In genomic region chr2:80370375-80371009, GRCh38 we compare ENCODE assay signal across 1 cellular context.
TF ChIP-seq lines count a peak whose summit lies in the region.

No MANE protein-coding gene starts in this region.

TF ChIP-seq in K562, 482 proteins besides CTCF, POLR2A, EP300 and RAD21 (continued from another document and continues in another):
- TF ChIP-seq, protein P1, sequence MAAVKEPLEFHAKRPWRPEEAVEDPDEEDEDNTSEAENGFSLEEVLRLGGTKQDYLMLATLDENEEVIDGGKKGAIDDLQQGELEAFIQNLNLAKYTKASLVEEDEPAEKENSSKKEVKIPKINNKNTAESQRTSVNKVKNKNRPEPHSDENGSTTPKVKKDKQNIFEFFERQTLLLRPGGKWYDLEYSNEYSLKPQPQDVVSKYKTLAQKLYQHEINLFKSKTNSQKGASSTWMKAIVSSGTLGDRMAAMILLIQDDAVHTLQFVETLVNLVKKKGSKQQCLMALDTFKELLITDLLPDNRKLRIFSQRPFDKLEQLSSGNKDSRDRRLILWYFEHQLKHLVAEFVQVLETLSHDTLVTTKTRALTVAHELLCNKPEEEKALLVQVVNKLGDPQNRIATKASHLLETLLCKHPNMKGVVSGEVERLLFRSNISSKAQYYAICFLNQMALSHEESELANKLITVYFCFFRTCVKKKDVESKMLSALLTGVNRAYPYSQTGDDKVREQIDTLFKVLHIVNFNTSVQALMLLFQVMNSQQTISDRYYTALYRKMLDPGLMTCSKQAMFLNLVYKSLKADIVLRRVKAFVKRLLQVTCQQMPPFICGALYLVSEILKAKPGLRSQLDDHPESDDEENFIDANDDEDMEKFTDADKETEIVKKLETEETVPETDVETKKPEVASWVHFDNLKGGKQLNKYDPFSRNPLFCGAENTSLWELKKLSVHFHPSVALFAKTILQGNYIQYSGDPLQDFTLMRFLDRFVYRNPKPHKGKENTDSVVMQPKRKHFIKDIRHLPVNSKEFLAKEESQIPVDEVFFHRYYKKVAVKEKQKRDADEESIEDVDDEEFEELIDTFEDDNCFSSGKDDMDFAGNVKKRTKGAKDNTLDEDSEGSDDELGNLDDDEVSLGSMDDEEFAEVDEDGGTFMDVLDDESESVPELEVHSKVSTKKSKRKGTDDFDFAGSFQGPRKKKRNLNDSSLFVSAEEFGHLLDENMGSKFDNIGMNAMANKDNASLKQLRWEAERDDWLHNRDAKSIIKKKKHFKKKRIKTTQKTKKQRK (IDR thresholded peaks at IDR 0.05; ENCODE audit: borderline replicate concordance, low read depth, low read length): no peak
- peak; percentile 66 for TF ChIP-seq LEF1 (IDR thresholded peaks at IDR 0.05)
- no peak for TF ChIP-seq DDX20 (tag; IDR thresholded peaks at IDR 0.05; ENCODE audit: low read depth)
- no peak for TF ChIP-seq SREBF2 (CRISPR knock-in tag; IDR thresholded peaks at IDR 0.05)
- TF ChIP-seq IRF9 (tag; IDR thresholded peaks at IDR 0.05): no peak
- TF ChIP-seq TCF7L2 (IDR thresholded peaks at IDR 0.05; ENCODE audit: low read depth, low read length): no peak
- TF ChIP-seq SIN3B (IDR thresholded peaks at IDR 0.05; ENCODE audit: low read depth): no peak
- no peak for TF ChIP-seq L3MBTL2 (IDR thresholded peaks at IDR 0.05)
- no peak for TF ChIP-seq DIDO1 (tag; IDR thresholded peaks at IDR 0.05; ENCODE audit: low read depth)
- TF ChIP-seq ARNT (IDR thresholded peaks at IDR 0.05): 0 out of 4 replicates have a peak, but pooled peaks of 1 of the 2 experiments have one; percentile 49
- TF ChIP-seq ZBTB49 (CRISPR knock-in tag; IDR thresholded peaks at IDR 0.05; ENCODE audit: borderline replicate concordance): no peak
- TF ChIP-seq CBFA2T2 (conservative IDR thresholded peaks at IDR 0.05): peak; percentile 92
- 0 out of 2 replicates have a peak, but pooled peaks have one; percentile 36 for TF ChIP-seq POLR2AphosphoS5 (IDR thresholded peaks at IDR 0.05; ENCODE audit: control insufficient read depth, insufficient read depth, low read depth, low read length)
- TF ChIP-seq, protein P2, sequence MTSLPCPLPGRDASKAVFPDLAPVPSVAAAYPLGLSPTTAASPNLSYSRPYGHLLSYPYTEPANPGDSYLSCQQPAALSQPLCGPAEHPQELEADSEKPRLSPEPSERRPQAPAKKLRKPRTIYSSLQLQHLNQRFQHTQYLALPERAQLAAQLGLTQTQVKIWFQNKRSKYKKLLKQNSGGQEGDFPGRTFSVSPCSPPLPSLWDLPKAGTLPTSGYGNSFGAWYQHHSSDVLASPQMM (CRISPR knock-in tag; IDR thresholded peaks at IDR 0.05): no peak
- TF ChIP-seq STAG1 (CRISPR knock-in tag; IDR thresholded peaks at IDR 0.05; ENCODE audit: borderline replicate concordance): no peak
- no peak for TF ChIP-seq SAFB (IDR thresholded peaks at IDR 0.05; ENCODE audit: borderline replicate concordance, low read depth, low read length)
- TF ChIP-seq ESRRA (IDR thresholded peaks at IDR 0.05; ENCODE audit: borderline replicate concordance, low read depth): peak; percentile 87
- TF ChIP-seq ZBTB7A (IDR thresholded peaks at IDR 0.05; ENCODE audit: borderline replicate concordance, control insufficient read depth, low read depth, low read length): no peak
- no peak for TF ChIP-seq RFX7 (CRISPR knock-in tag; IDR thresholded peaks at IDR 0.05)
- TF ChIP-seq ZNF75A (CRISPR knock-in tag; IDR thresholded peaks at IDR 0.05): no peak
- TF ChIP-seq CCAR2 (IDR thresholded peaks at IDR 0.05; ENCODE audit: low read depth, low read length): no peak
- no peak for TF ChIP-seq TCFL5 (CRISPR knock-in tag; conservative IDR thresholded peaks at IDR 0.05)
- TF ChIP-seq CBFB (CRISPR knock-in tag; IDR thresholded peaks at IDR 0.05): no peak
- no peak for TF ChIP-seq KLF10 (CRISPR knock-in tag; IDR thresholded peaks at IDR 0.05)
- TF ChIP-seq NCOA1 (IDR thresholded peaks at IDR 0.05; ENCODE audit: low read depth): peak; percentile 72; the same call in 1 of the 2 replicates
- TF ChIP-seq NKRF (IDR thresholded peaks at IDR 0.05; ENCODE audit: borderline replicate concordance): no peak
- TF ChIP-seq MAFG (tag; conservative IDR thresholded peaks at IDR 0.05): peak; percentile 51
- no peak for TF ChIP-seq POLR3G (IDR thresholded peaks at IDR 0.05; ENCODE audit: extremely low read depth, insufficient read length, insufficient replicate concordance)
- peak; percentile 25; the same call in 1 of the 2 replicates for TF ChIP-seq PKNOX1 (IDR thresholded peaks at IDR 0.05)
- TF ChIP-seq MTA1 (IDR thresholded peaks at IDR 0.05; ENCODE audit: borderline replicate concordance): no peak
- peak; percentile 74 for TF ChIP-seq STAT5A (IDR thresholded peaks at IDR 0.05; ENCODE audit: borderline replicate concordance, low read length)
- no peak for TF ChIP-seq ZNF436 (CRISPR knock-in tag; IDR thresholded peaks at IDR 0.05)
- TF ChIP-seq ZNF134 (CRISPR knock-in tag; conservative IDR thresholded peaks at IDR 0.05): no peak
- no peak for TF ChIP-seq MCM5 (IDR thresholded peaks at IDR 0.05; ENCODE audit: low read depth)
- 0 out of 2 replicates have a peak, but pooled peaks have one; percentile 28 for TF ChIP-seq ELF4 (CRISPR knock-in tag; IDR thresholded peaks at IDR 0.05)
- TF ChIP-seq PML (IDR thresholded peaks at IDR 0.05; ENCODE audit: low read length): peak; percentile 84
- no peak for TF ChIP-seq ZNF311 (CRISPR knock-in tag; IDR thresholded peaks at IDR 0.05)
- no peak for TF ChIP-seq NR2C2 (CRISPR knock-in tag; IDR thresholded peaks at IDR 0.05)
- TF ChIP-seq NR2C2 (tag; IDR thresholded peaks at IDR 0.05): peak; percentile 42; the same call in 1 of the 2 replicates
- peak; percentile 56; the same call in 1 of the 2 replicates for TF ChIP-seq GATA2 (CRISPR knock-in tag; IDR thresholded peaks at IDR 0.05)
- no peak for TF ChIP-seq IRF1 (CRISPR knock-in tag; IDR thresholded peaks at IDR 0.05; ENCODE audit: borderline replicate concordance)
- TF ChIP-seq TRIM24 (IDR thresholded peaks at IDR 0.05): peak; percentile 86 to 90; a peak in 3 of 4 replicates
- TF ChIP-seq CREB3 (tag; conservative IDR thresholded peaks at IDR 0.05; ENCODE audit: low read depth): no peak
- TF ChIP-seq SMAD4 (CRISPR knock-in tag; conservative IDR thresholded peaks at IDR 0.05): peak; percentile 54
- TF ChIP-seq MLX (CRISPR knock-in tag; conservative IDR thresholded peaks at IDR 0.05): no peak
- TF ChIP-seq ZFX (CRISPR knock-in tag; IDR thresholded peaks at IDR 0.05): no peak
- TF ChIP-seq ZNF282 (CRISPR knock-in tag; IDR thresholded peaks at IDR 0.05): no peak
- TF ChIP-seq SMARCE1 (IDR thresholded peaks at IDR 0.05): peak; percentile 95
- TF ChIP-seq ZNF277 (CRISPR knock-in tag; IDR thresholded peaks at IDR 0.05; ENCODE audit: borderline replicate concordance): no peak
- no peak for TF ChIP-seq ZNF121 (CRISPR knock-in tag; conservative IDR thresholded peaks at IDR 0.05)
- no peak for TF ChIP-seq NR3C1 (CRISPR knock-in tag; IDR thresholded peaks at IDR 0.05)
- no peak for TF ChIP-seq RBM25 (IDR thresholded peaks at IDR 0.05; ENCODE audit: low read depth, low read length, severe bottlenecking)
- no peak for TF ChIP-seq KDM2B (CRISPR knock-in tag; IDR thresholded peaks at IDR 0.05)
